ENCODE assay signal across 1 cellular context in the genomic region with DNA sequence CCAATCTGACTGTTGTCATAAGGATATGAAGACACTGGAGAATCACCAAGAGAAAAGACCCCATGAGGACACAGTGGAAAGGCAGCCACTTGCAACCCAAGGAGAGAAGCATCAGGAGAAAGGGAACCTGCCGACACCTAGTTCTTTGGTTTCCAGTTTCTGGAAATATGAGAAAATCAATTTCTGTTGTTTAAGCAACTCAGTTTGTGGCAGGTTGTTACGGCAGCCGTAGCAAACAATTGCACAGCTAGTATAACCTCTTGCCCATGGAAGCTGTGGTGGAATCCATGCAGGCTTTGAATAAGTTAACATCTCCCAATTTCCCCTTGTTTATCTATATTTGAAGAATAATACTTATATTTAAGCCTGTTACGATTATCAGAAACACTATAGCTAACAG.
TF ChIP-seq lines count a peak whose summit lies in the region.

No MANE protein-coding gene starts in this region.

TF ChIP-seq in liver, 16 proteins besides CTCF, POLR2A, EP300 and RAD21 (continued from another document):
- TF ChIP-seq REST (IDR thresholded peaks at IDR 0.05) (no peak), GABPA (IDR thresholded peaks at IDR 0.05 in 1 of 2, conservative IDR thresholded peaks at IDR 0.05 in 1 of 2) (no peak), EGR1 (IDR thresholded peaks at IDR 0.05; ENCODE audit: low read depth in 2 of 2) (no peak), FOXA1 (IDR thresholded peaks at IDR 0.05) (no peak), MAX (IDR thresholded peaks at IDR 0.05) (peak; percentile 50), NR2F2 (IDR thresholded peaks at IDR 0.05) (no peak), YY1 (IDR thresholded peaks at IDR 0.05) (peak; percentile 79)
- TF ChIP-seq, protein P1, sequence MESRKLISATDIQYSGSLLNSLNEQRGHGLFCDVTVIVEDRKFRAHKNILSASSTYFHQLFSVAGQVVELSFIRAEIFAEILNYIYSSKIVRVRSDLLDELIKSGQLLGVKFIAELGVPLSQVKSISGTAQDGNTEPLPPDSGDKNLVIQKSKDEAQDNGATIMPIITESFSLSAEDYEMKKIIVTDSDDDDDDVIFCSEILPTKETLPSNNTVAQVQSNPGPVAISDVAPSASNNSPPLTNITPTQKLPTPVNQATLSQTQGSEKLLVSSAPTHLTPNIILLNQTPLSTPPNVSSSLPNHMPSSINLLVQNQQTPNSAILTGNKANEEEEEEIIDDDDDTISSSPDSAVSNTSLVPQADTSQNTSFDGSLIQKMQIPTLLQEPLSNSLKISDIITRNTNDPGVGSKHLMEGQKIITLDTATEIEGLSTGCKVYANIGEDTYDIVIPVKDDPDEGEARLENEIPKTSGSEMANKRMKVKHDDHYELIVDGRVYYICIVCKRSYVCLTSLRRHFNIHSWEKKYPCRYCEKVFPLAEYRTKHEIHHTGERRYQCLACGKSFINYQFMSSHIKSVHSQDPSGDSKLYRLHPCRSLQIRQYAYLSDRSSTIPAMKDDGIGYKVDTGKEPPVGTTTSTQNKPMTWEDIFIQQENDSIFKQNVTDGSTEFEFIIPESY (IDR thresholded peaks at IDR 0.05) = peak; percentile 46
